ENCODE assay signal across 1 cellular context in genomic region chr11:64590763-64591221, GRCh38.
TF ChIP-seq lines count a peak whose summit lies in the region.

TSS of gene SLC22A12 (plus strand) at chr11:64591220. CDS start at chr11:64591557, 337 bp downstream.

TF ChIP-seq in HepG2, 621 proteins besides CTCF, POLR2A, EP300 and RAD21 (continued from another document):
- no peak for TF ChIP-seq ZNF275 (CRISPR knock-in tag; IDR thresholded peaks at IDR 0.05; ENCODE audit: borderline replicate concordance)
- TF ChIP-seq GPBP1L1 (CRISPR knock-in tag; IDR thresholded peaks at IDR 0.05), result no peak
- no peak for TF ChIP-seq DMAP1 (CRISPR knock-in tag; IDR thresholded peaks at IDR 0.05)
- 0 out of 2 replicates have a peak, but pooled peaks have one; percentile 16 for TF ChIP-seq CEBPG (CRISPR knock-in tag; IDR thresholded peaks at IDR 0.05)
- no peak for TF ChIP-seq DDIT3 (CRISPR knock-in tag; IDR thresholded peaks at IDR 0.05)
- no peak for TF ChIP-seq ZNF558 (CRISPR knock-in tag; IDR thresholded peaks at IDR 0.05; ENCODE audit: borderline replicate concordance)
- TF ChIP-seq NR2F1 (CRISPR knock-in tag; IDR thresholded peaks at IDR 0.05), result no peak
- TF ChIP-seq ARID5B (CRISPR knock-in tag; IDR thresholded peaks at IDR 0.05), result no peak
- TF ChIP-seq ZFP91 (CRISPR knock-in tag; IDR thresholded peaks at IDR 0.05; ENCODE audit: borderline replicate concordance), result 0 out of 2 replicates have a peak, but pooled peaks have one; percentile 26
- TF ChIP-seq STAG1 (CRISPR knock-in tag; IDR thresholded peaks at IDR 0.05), result no peak
- no peak for TF ChIP-seq RFX5 (IDR thresholded peaks at IDR 0.05; ENCODE audit: low read depth, low read length)
- TF ChIP-seq ONECUT2 (CRISPR knock-in tag; IDR thresholded peaks at IDR 0.05), result no peak
- peak; percentile 58; the same call in 1 of the 2 replicates for TF ChIP-seq ZNF770 (CRISPR knock-in tag; IDR thresholded peaks at IDR 0.05)
